Comparison of ENCODE assay signal across 12 cellular contexts in genomic region chr5:151480384-151480783, GRCh38. TPM values are rescaled to one million over a fixed set of nuclear protein-coding genes. Genes with fewer than 3 reads are reported as not detected.
A peak's percentile ranks its signal among the peaks of the same experiment; 100 is the strongest.
DNase-seq lines count a peak whose midpoint lies in the region; ATAC-seq and TF ChIP-seq lines count a peak whose summit lies in the region.
"Had no signal": no experiment of that assay in that cellular context is flagged by ENCODE, and none has a peak within 500 bp of the region (broad histone marks: within the 10 kb centered on the region; RNA-seq: fewer than 3 reads in every experiment).

No MANE protein-coding gene starts in this region.

- H3K9ac ChIP-seq in skeletal muscle tissue (ENCODE audit: low read depth in 1 of 3, low read length in 3 of 3): peak overlapping the region in 2 of 3 donors; percentile 40 to 41

- ATAC-seq in HG03175 (IDR thresholded peaks at IDR 0.05; ENCODE audit: unreplicated experiment) (no peak), HG03025 (IDR thresholded peaks at IDR 0.05; ENCODE audit: low FRiP score, unreplicated experiment) (no peak)
- ATAC-seq: stimulated activated naive CD8-positive, alpha-beta T cell treated with anti-CD3 and anti-CD28 coated beads, Interleukin-15, amount 100 ng/mL, for 72 hours had no signal

- H3K27me3 ChIP-seq in skeletal muscle tissue (ENCODE audit: control insufficient read depth in 3 of 3, insufficient read depth in 3 of 3, low read length in 3 of 3): no peaks in the 10 kb centered on the region

- TF ChIP-seq CTCF in choroid plexus epithelial cell (conservative IDR thresholded peaks at IDR 0.05; ENCODE audit: low read depth, low read length): no peak

- peak overlapping the region; percentile 41 for H3K27ac ChIP-seq in skeletal muscle tissue (ENCODE audit: low read depth, low read length)
- H3K27ac ChIP-seq: SK-N-MC had no signal

- H3K4me1 ChIP-seq in skeletal muscle tissue (ENCODE audit: control insufficient read depth in 3 of 3, insufficient read depth in 3 of 3, low read length in 3 of 3): peaks cover 25 to 34% (median 31%) of the 10 kb centered on the region in 3 donors

- H3K9me3 ChIP-seq in skeletal muscle tissue (ENCODE audit: control insufficient read depth in 3 of 3, low read length in 3 of 3): no peaks in the 10 kb centered on the region

- H3K36me3 ChIP-seq in skeletal muscle tissue (ENCODE audit: control insufficient read depth in 3 of 3, insufficient read depth in 3 of 3, low read length in 3 of 3): peaks cover 24 to 31% (median 25%) of the 10 kb centered on the region in 3 donors

- H3K4me3 ChIP-seq in choroid plexus epithelial cell (ENCODE audit: low read depth, low read length) (no peak overlapping the region), skeletal muscle tissue (ENCODE audit: low read length in 3 of 3) (no peak overlapping the region)
- H3K4me3 ChIP-seq: coronary artery, SK-N-MC had no signal

- DNase-seq in MV-4-11 (lab: John Stamatoyannopoulos, UW): peak; percentile 53
- peak; percentile 5 for DNase-seq in choroid plexus epithelial cell (ENCODE audit: low read depth)
- peak; percentile 31 for DNase-seq in iris pigment epithelial cell (ENCODE audit: low read depth)
- no peak for DNase-seq in SW480 (ENCODE audit: low spot score)
- DNase-seq: activated B cell treated with CpG ODN at 0.5 μM for 24 hours; activated naive CD8-positive, alpha-beta T cell treated with anti-CD3 and anti-CD28 coated beads for 36 hours; stimulated activated naive CD8-positive, alpha-beta T cell treated with anti-CD3 and anti-CD28 coated beads, Interleukin-15, amount 100 ng/mL, for 72 hours had no signal

RNA-seq across cellular contexts. Expression of gene SLC36A1, which starts 33.0 kb away (rescaled TPM):
- 8.9 TPM for total RNA-seq in skeletal muscle tissue
